8 cellular contexts compared by ENCODE assay signal in genomic region chr2:200905618-200906296, GRCh38. TPM values are rescaled to one million over a fixed set of nuclear protein-coding genes. Genes with fewer than 3 reads are reported as not detected.
DNase-seq lines count a peak whose midpoint lies in the region; ATAC-seq and TF ChIP-seq lines count a peak whose summit lies in the region.

No MANE protein-coding gene starts in this region.

- DNase-seq in A172 (ENCODE audit: low spot score) (peak; percentile 60), GM10266 (ENCODE audit: extremely low spot score) (peak; percentile 44), LHCN-M2 (ENCODE audit: low read depth) (peak; percentile 45), SK-N-DZ (ENCODE audit: low spot score) (peak; percentile 46), amygdala (lab: John Stamatoyannopoulos, UW) (peak in 50 of 56 donors; percentile 1 to 81 (median 30)), hepatic stellate cell (ENCODE audit: low spot score) (peak; percentile 62), retinal pigment epithelial cell (ENCODE audit: low read depth) (peak; percentile 24)

- ATAC-seq in GM19397 (IDR thresholded peaks at IDR 0.05; ENCODE audit: unreplicated experiment) = no peak

- no peak overlapping the region for H3K4me3 ChIP-seq in retinal pigment epithelial cell (ENCODE audit: low read length)

- peak; percentile 87 for TF ChIP-seq CTCF in GM10266 (IDR thresholded peaks at IDR 0.05; ENCODE audit: control insufficient read depth, insufficient read depth, low read depth, missing control alignments)
- peak; percentile 80 for TF ChIP-seq CTCF in retinal pigment epithelial cell (conservative IDR thresholded peaks at IDR 0.05; ENCODE audit: low read depth, low read length)

RNA-seq across cellular contexts. Expression of gene NIF3L1, which starts 16.6 kb away (rescaled TPM):
- 69.7 and 80.0 TPM in 2 replicates for total RNA-seq in A172 (2014; rRNA removed; shearing (Covaris generic))
- total RNA-seq in LHCN-M2 (2014; rRNA removed) = 34.5 and 38.3 TPM in 2 replicates
- 17.3 TPM for polyA plus RNA-seq in LHCN-M2 (2012)
- 92.5 and 112 TPM in 2 replicates for polyA plus RNA-seq in SK-N-DZ (2014; cell fraction: cytosol; rRNA removed)
- polyA plus RNA-seq in SK-N-DZ (2014; cell fraction: nucleus; rRNA removed) = 55.3 and 60.9 TPM in 2 replicates

RNA-seq across cellular contexts. Expression of gene PPIL3, which starts 16.9 kb away (rescaled TPM):
- total RNA-seq in A172 (2014; rRNA removed; shearing (Covaris generic)) = 89.1 and 173 TPM in 2 replicates
- total RNA-seq in LHCN-M2 (2014; rRNA removed) = 66.8 and 106 TPM in 2 replicates
- 30.7 TPM for polyA plus RNA-seq in LHCN-M2 (2012)
- polyA plus RNA-seq in SK-N-DZ (2014; cell fraction: cytosol; rRNA removed) = 52.3 and 58.1 TPM in 2 replicates
- polyA plus RNA-seq in SK-N-DZ (2014; cell fraction: nucleus; rRNA removed) = 52.2 and 71.1 TPM in 2 replicates

RNA-seq across cellular contexts. Expression of gene CLK1, which starts 41.3 kb away (rescaled TPM):
- total RNA-seq in A172 (2014; rRNA removed; shearing (Covaris generic)) = 47.7 and 51.7 TPM in 2 replicates
- total RNA-seq in LHCN-M2 (2014; rRNA removed) = 35.4 and 44.3 TPM in 2 replicates
- 15.3 TPM for polyA plus RNA-seq in LHCN-M2 (2012)
- polyA plus RNA-seq in SK-N-DZ (2014; cell fraction: cytosol; rRNA removed) = 86.6 and 96.4 TPM in 2 replicates
- polyA plus RNA-seq in SK-N-DZ (2014; cell fraction: nucleus; rRNA removed) = 351 and 403 TPM in 2 replicates

RNA-seq across cellular contexts. Expression of gene ORC2, which starts 57.7 kb away (rescaled TPM):
- total RNA-seq in A172 (2014; rRNA removed; shearing (Covaris generic)) = 28.8 and 40.5 TPM in 2 replicates
- total RNA-seq in LHCN-M2 (2014; rRNA removed) = 15.6 and 15.8 TPM in 2 replicates
- polyA plus RNA-seq in LHCN-M2 (2012) = 5.5 TPM
- 20.5 and 20.7 TPM in 2 replicates for polyA plus RNA-seq in SK-N-DZ (2014; cell fraction: cytosol; rRNA removed)
- 28.5 and 30.9 TPM in 2 replicates for polyA plus RNA-seq in SK-N-DZ (2014; cell fraction: nucleus; rRNA removed)
